Comparison of ENCODE assay signal across 3 cellular contexts in genomic region chrX:129992181-129992580, GRCh38.
"Had no signal": no experiment of that assay in that cellular context is flagged by ENCODE, and none has a peak within 500 bp of the region (broad histone marks: within the 10 kb centered on the region; RNA-seq: fewer than 3 reads in every experiment).

No MANE protein-coding gene starts in this region.

- H3K4me3 ChIP-seq: GM12878 had no signal

- DNase-seq: GDM1, GF-D8 had no signal
